8 cellular contexts compared by ENCODE assay signal in genomic region chr2:120735750-120736170, GRCh38. TPM values are rescaled to one million over a fixed set of nuclear protein-coding genes. Genes with fewer than 3 reads are reported as not detected.
DNase-seq lines count a peak whose midpoint lies in the region; ATAC-seq and TF ChIP-seq lines count a peak whose summit lies in the region.

GLI2 (plus strand) TSS chr2:120735868; CDS start chr2:120797321, 61,453 bp downstream.

- H3K27ac Mint-ChIP-seq in MCF 10A (ENCODE audit: low read depth, unreplicated experiment), result no peak within 1 kb of the TSS

- peak; percentile 64 for ATAC-seq in HG02885 (IDR thresholded peaks at IDR 0.05; ENCODE audit: poor library complexity, unreplicated experiment)
- no peak for ATAC-seq in GM18873 (IDR thresholded peaks at IDR 0.05; ENCODE audit: low FRiP score, unreplicated experiment)

- H3K4me2 ChIP-seq in smooth muscle cell, result peak within 1 kb of the TSS; percentile 100

- DNase-seq in DMS79 treated with DMSO at 0.1 percent for 48 hours (lab: John Stamatoyannopoulos, UW), result peak; percentile 80
- DNase-seq in OCI-M1 (lab: John Stamatoyannopoulos, UW), result peak; percentile 84
- DNase-seq in MCF 10A (ENCODE audit: unreplicated experiment), result peak; percentile 70
- peak; percentile 70 for DNase-seq in iPS-NIHi7 (ENCODE audit: extremely low spot score)
- peak; percentile 60 for DNase-seq in smooth muscle cell (lab: John Stamatoyannopoulos, UW; ENCODE audit: unreplicated experiment)
- DNase-seq in cortex of kidney (lab: John Stamatoyannopoulos, UW), result no peak

- no peaks in the 10 kb centered on the region for H3K9me3 ChIP-seq in smooth muscle cell (replicated peaks; ENCODE audit: low read depth)

- under 1% methylated on average over 31 of the region's 59 CpGs for WGBS in smooth muscle cell (ENCODE audit: low lambda C conversion rate)

- peak; percentile 79 for TF ChIP-seq CTCF in MCF 10A (IDR thresholded peaks at IDR 0.05; ENCODE audit: unreplicated experiment)
- peak; percentile 72 for TF ChIP-seq CTCF in smooth muscle cell (IDR thresholded peaks at IDR 0.05; ENCODE audit: borderline replicate concordance, insufficient read depth, poor library complexity, severe bottlenecking)

- peak within 1 kb of the TSS; percentile 87 for H3K27ac ChIP-seq in smooth muscle cell (ENCODE audit: low read depth)

- H3F3A ChIP-seq in smooth muscle cell (ENCODE audit: low read depth), result peaks cover 14% of the 10 kb centered on the region

- H3K4me1 Mint-ChIP-seq in MCF 10A (ENCODE audit: insufficient read depth, unreplicated experiment), result no peaks in the 10 kb centered on the region

- no TSS peak for BruUV-seq in MCF 10A (replicated peaks; lab: Mats Ljungman, UMichigan)

- intact Hi-C loops in MCF 10A (cut with micrococcal nuclease), result loop anchor here (2.0 to 10.0 kb wide), 4 partner anchors 41 to 335 kb away; no protein-coding TSS in a partner anchor

- H3K36me3 Mint-ChIP-seq in MCF 10A (ENCODE audit: insufficient read depth, unreplicated experiment), result no peaks in the 10 kb centered on the region

- POLR2A ChIA-PET in MCF 10A (lab: Yijun Ruan, JAX), result interaction anchor here (0.6 kb wide), 1 partner anchor 24 kb away, joined by 3 read pairs; no protein-coding TSS in a partner anchor

- no peaks in the 10 kb centered on the region for H3K9me3 Mint-ChIP-seq in MCF 10A (ENCODE audit: unreplicated experiment)

- no peaks in the 10 kb centered on the region for H3K27me3 ChIP-seq in smooth muscle cell (ENCODE audit: low read depth)

- H3K36me3 ChIP-seq in smooth muscle cell (ENCODE audit: low read depth), result no peaks in the 10 kb centered on the region

- H4K20me1 ChIP-seq in smooth muscle cell (ENCODE audit: low read depth), result no peaks in the 10 kb centered on the region

- H3K9ac ChIP-seq in smooth muscle cell (ENCODE audit: low read depth), result peak within 1 kb of the TSS; percentile 80

- H3K4me3 Mint-ChIP-seq in MCF 10A (ENCODE audit: unreplicated experiment), result peak within 1 kb of the TSS; percentile 79

- peaks cover 41% of the 10 kb centered on the region for H3K27me3 Mint-ChIP-seq in MCF 10A (ENCODE audit: insufficient read depth, unreplicated experiment)

- H3K79me2 ChIP-seq in smooth muscle cell (ENCODE audit: low read depth), result peaks cover 35% of the 10 kb centered on the region

- peaks cover 38% of the 10 kb centered on the region for H3K4me1 ChIP-seq in smooth muscle cell (ENCODE audit: low read depth)

- H3K4me3 ChIP-seq in smooth muscle cell, result peak within 1 kb of the TSS; percentile 82

- CTCF ChIA-PET in MCF 10A (lab: Yijun Ruan, JAX), result interaction anchor here (0.5 to 4.3 kb wide), 8 partner anchors 10 to 363 kb away, joined by 3 to 40 read pairs (median 4); no protein-coding TSS in a partner anchor

- peak within 1 kb of the TSS; percentile 88 for H2AFZ ChIP-seq in smooth muscle cell (ENCODE audit: low read depth)

RNA-seq across cellular contexts. Expression of gene GLI2, which starts in this region (rescaled TPM):
- 0.61 and 0.74 TPM in 2 replicates for total RNA-seq in MCF 10A (2022)
- 10.4 and 10.6 TPM in 2 replicates for total RNA-seq in smooth muscle cell
- polyA plus RNA-seq in smooth muscle cell, result 9.4 and 10.4 TPM in 2 replicates

Comparison
In these comparisons a context has a peak if more than half of its experiments do, and no peak if none do; other contexts are left out.
1. Peak in DNase-seq in MCF 10A; RNA of the gene not detected or under 1 TPM.